ENCODE assay signal across 8 cellular contexts in the genomic region with DNA sequence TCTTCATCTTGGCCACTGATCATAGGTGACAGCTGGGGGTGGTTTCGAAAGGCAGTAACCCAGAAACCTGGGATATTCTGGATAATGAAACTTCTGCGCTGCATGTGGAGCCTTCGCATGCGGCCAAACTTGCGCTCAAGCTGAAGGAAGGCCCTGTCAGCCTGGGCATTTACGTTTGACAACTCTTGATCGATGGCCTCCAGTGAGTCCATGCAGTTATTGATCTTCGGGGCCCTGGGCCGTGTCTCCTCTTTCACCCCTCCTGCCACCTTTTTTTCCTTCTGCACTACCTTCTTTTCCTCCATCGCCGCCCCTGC. TPM values are rescaled to one million over a fixed set of nuclear protein-coding genes. Genes with fewer than 3 reads are reported as not detected.
DNase-seq lines count a peak whose midpoint lies in the region; ATAC-seq and TF ChIP-seq lines count a peak whose summit lies in the region.

No MANE protein-coding gene starts in this region.

- peaks cover 48% of the 10 kb centered on the region for H3K4me1 ChIP-seq in Karpas-422 (ENCODE audit: low read length)
- H3K4me1 ChIP-seq in endocrine pancreas (ENCODE audit: control insufficient read depth, insufficient read depth, low read length): peaks cover 38% of the 10 kb centered on the region

- POLR2A ChIA-PET in AG04449 (lab: Yijun Ruan, JAX): interaction anchor here (1.4 to 1.9 kb wide), 2 partner anchors 15 to 24 kb away, joined by 5 to 7 read pairs; no protein-coding TSS in a partner anchor

- no peak for TF ChIP-seq EP300 in neural cell (conservative IDR thresholded peaks at IDR 0.05; ENCODE audit: poor library complexity, severe bottlenecking)

- CTCF ChIA-PET in AG04449 (lab: Yijun Ruan, JAX): interaction anchor here (0.6 to 7.6 kb wide), 6 partner anchors 10 to 307 kb away, joined by 3 to 87 read pairs (median 10); no protein-coding TSS in a partner anchor

- peaks cover 3% of the 10 kb centered on the region for H3F3A ChIP-seq in neural cell (ENCODE audit: insufficient read depth, low read length, poor library complexity, severe bottlenecking)

- TF ChIP-seq CTCF in AG04449 (IDR thresholded peaks at IDR 0.05; ENCODE audit: insufficient read depth, low read length, missing control alignments): no peak
- TF ChIP-seq CTCF in neural cell (IDR thresholded peaks at IDR 0.05; ENCODE audit: poor library complexity, severe bottlenecking): no peak

- H3K4me1 Mint-ChIP-seq in activated naive CD8-positive, alpha-beta T cell treated with anti-CD3 and anti-CD28 coated beads, Interleukin-2, amount 50 U/mL, for 24 hours: peaks cover 20% of the 10 kb centered on the region

- no peak overlapping the region for H3K4me3 Mint-ChIP-seq in activated naive CD8-positive, alpha-beta T cell treated with anti-CD3 and anti-CD28 coated beads, Interleukin-2, amount 50 U/mL, for 24 hours

- no peak for ATAC-seq in activated naive CD8-positive, alpha-beta T cell treated with anti-CD3 and anti-CD28 coated beads, Interleukin-2, amount 50 U/mL, for 24 hours
- ATAC-seq in HG03432 (IDR thresholded peaks at IDR 0.05; ENCODE audit: unreplicated experiment): no peak

- no peak for TF ChIP-seq RAD21 in neural cell (conservative IDR thresholded peaks at IDR 0.05)

- H3K9ac ChIP-seq in Karpas-422 (ENCODE audit: low read length): peak overlapping the region; percentile 86
- H3K9ac ChIP-seq in endocrine pancreas (ENCODE audit: control insufficient read depth, insufficient read depth, low read length): peak overlapping the region; percentile 98
- H3K9ac ChIP-seq in neural cell (ENCODE audit: low read length): peak overlapping the region; percentile 100

- H3K9me3 Mint-ChIP-seq in activated naive CD8-positive, alpha-beta T cell treated with anti-CD3 and anti-CD28 coated beads, Interleukin-2, amount 50 U/mL, for 24 hours: no peaks in the 10 kb centered on the region

- H3K79me2 ChIP-seq in Karpas-422 (ENCODE audit: low read length): peaks cover 49% of the 10 kb centered on the region
- H3K79me2 ChIP-seq in neural cell (replicated peaks; ENCODE audit: insufficient read depth, low read length): peaks cover 72% of the 10 kb centered on the region

- H3K4me3 ChIP-seq in AG04449 (ENCODE audit: low read depth, low read length): peak overlapping the region; percentile 98
- H3K4me3 ChIP-seq in Karpas-422 (ENCODE audit: low read length): peak overlapping the region; percentile 87
- H3K4me3 ChIP-seq in endocrine pancreas (ENCODE audit: control insufficient read depth, insufficient read depth, low read length): peak overlapping the region; percentile 95
- H3K4me3 ChIP-seq in neural cell (ENCODE audit: low read length): peak overlapping the region; percentile 89

- H3K27ac Mint-ChIP-seq in activated naive CD8-positive, alpha-beta T cell treated with anti-CD3 and anti-CD28 coated beads, Interleukin-2, amount 50 U/mL, for 24 hours: no peak overlapping the region

- H3K27me3 Mint-ChIP-seq in activated naive CD8-positive, alpha-beta T cell treated with anti-CD3 and anti-CD28 coated beads, Interleukin-2, amount 50 U/mL, for 24 hours: no peaks in the 10 kb centered on the region

- H3K36me3 ChIP-seq in Karpas-422 (ENCODE audit: insufficient read depth, low read length) (no peaks in the 10 kb centered on the region), endocrine pancreas (ENCODE audit: control insufficient read depth, insufficient read depth, low read length) (no peaks in the 10 kb centered on the region), neural cell (ENCODE audit: insufficient read depth, low read length) (peaks cover 4% of the 10 kb centered on the region)

- H3K27ac ChIP-seq in Karpas-422 (ENCODE audit: low read length): no peak overlapping the region
- peak overlapping the region; percentile 99 for H3K27ac ChIP-seq in neural cell (ENCODE audit: low read length)

- H4K20me1 ChIP-seq in Karpas-422 (ENCODE audit: insufficient read depth, low read depth, low read length) (no peaks in the 10 kb centered on the region), neural cell (ENCODE audit: insufficient read depth) (peaks cover 13% of the 10 kb centered on the region)

- peak overlapping the region; percentile 91; the same call in 1 of the 2 replicates for H2AFZ ChIP-seq in Karpas-422 (ENCODE audit: low read length)
- peak overlapping the region; percentile 75 for H2AFZ ChIP-seq in neural cell (ENCODE audit: low read depth, low read length)

- DNase-seq in AG04449 (ENCODE audit: low read depth, low spot score): no peak
- no peak for DNase-seq in Karpas-422
- DNase-seq in activated naive CD8-positive, alpha-beta T cell treated with anti-CD3 and anti-CD28 coated beads, Interleukin-2, amount 50 U/mL, for 24 hours: no peak
- no peak for DNase-seq in effector CD8-positive, alpha-beta T cell (lab: John Stamatoyannopoulos, UW)
- DNase-seq in NCI-H526 (lab: John Stamatoyannopoulos, UW): no peak

- H3K9me3 ChIP-seq in Karpas-422 (ENCODE audit: low read length): no peaks in the 10 kb centered on the region
- H3K9me3 ChIP-seq in endocrine pancreas (ENCODE audit: control insufficient read depth, low read length): no peaks in the 10 kb centered on the region
- H3K9me3 ChIP-seq in neural cell (ENCODE audit: low read length): no peaks in the 10 kb centered on the region

- H3K4me2 ChIP-seq in Karpas-422 (ENCODE audit: low read depth, low read length, poor library complexity, severe bottlenecking): peak overlapping the region; percentile 85
- H3K4me2 ChIP-seq in neural cell (ENCODE audit: low read length): peak overlapping the region; percentile 99

- H3K27me3 ChIP-seq in Karpas-422 (ENCODE audit: low read length) (no peaks in the 10 kb centered on the region), endocrine pancreas (ENCODE audit: control insufficient read depth, insufficient read depth, low read length) (no peaks in the 10 kb centered on the region), neural cell (ENCODE audit: insufficient read depth, low read depth, low read length) (no peaks in the 10 kb centered on the region)

- H3K9me2 ChIP-seq in Karpas-422 (replicated peaks; ENCODE audit: insufficient read depth, low read length) (no peaks in the 10 kb centered on the region), neural cell (ENCODE audit: insufficient read depth, low read length) (no peaks in the 10 kb centered on the region)

- peaks cover 9% of the 10 kb centered on the region for H3K36me3 Mint-ChIP-seq in activated naive CD8-positive, alpha-beta T cell treated with anti-CD3 and anti-CD28 coated beads, Interleukin-2, amount 50 U/mL, for 24 hours (ENCODE audit: low read depth)

TF ChIP-seq in neural cell, 6 proteins besides CTCF, POLR2A, EP300 and RAD21:
- TF ChIP-seq, protein P1, sequence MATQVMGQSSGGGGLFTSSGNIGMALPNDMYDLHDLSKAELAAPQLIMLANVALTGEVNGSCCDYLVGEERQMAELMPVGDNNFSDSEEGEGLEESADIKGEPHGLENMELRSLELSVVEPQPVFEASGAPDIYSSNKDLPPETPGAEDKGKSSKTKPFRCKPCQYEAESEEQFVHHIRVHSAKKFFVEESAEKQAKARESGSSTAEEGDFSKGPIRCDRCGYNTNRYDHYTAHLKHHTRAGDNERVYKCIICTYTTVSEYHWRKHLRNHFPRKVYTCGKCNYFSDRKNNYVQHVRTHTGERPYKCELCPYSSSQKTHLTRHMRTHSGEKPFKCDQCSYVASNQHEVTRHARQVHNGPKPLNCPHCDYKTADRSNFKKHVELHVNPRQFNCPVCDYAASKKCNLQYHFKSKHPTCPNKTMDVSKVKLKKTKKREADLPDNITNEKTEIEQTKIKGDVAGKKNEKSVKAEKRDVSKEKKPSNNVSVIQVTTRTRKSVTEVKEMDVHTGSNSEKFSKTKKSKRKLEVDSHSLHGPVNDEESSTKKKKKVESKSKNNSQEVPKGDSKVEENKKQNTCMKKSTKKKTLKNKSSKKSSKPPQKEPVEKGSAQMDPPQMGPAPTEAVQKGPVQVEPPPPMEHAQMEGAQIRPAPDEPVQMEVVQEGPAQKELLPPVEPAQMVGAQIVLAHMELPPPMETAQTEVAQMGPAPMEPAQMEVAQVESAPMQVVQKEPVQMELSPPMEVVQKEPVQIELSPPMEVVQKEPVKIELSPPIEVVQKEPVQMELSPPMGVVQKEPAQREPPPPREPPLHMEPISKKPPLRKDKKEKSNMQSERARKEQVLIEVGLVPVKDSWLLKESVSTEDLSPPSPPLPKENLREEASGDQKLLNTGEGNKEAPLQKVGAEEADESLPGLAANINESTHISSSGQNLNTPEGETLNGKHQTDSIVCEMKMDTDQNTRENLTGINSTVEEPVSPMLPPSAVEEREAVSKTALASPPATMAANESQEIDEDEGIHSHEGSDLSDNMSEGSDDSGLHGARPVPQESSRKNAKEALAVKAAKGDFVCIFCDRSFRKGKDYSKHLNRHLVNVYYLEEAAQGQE (IDR thresholded peaks at IDR 0.05; ENCODE audit: borderline replicate concordance): no peak
- TF ChIP-seq MXI1 (conservative IDR thresholded peaks at IDR 0.05; ENCODE audit: poor library complexity, severe bottlenecking) (no peak), EZH2 (IDR thresholded peaks at IDR 0.05; ENCODE audit: borderline replicate concordance, insufficient read depth, low read length, poor library complexity, severe bottlenecking) (no peak), POLR2AphosphoS5 (IDR thresholded peaks at IDR 0.05) (no peak), TAF1 (IDR thresholded peaks at IDR 0.05; ENCODE audit: low read depth) (no peak), SMC3 (conservative IDR thresholded peaks at IDR 0.05; ENCODE audit: poor library complexity) (no peak)

RNA-seq across cellular contexts. Expression of a gene that starts 0.7 kb away (rescaled TPM):
- total RNA-seq in Karpas-422 (2014; rRNA removed; shearing (Covaris generic); ENCODE audit: low replicate concordance): 19.8 and 24.9 TPM in 2 replicates
- polyA plus RNA-seq in neural cell: 97.2 and 99.8 TPM in 2 replicates
- polyA minus RNA-seq in neural cell: 162 and 171 TPM in 2 replicates

RNA-seq across cellular contexts. Expression of a gene that starts 26.6 kb away (rescaled TPM):
- 38.8 and 46.0 TPM in 2 replicates for total RNA-seq in Karpas-422 (2014; rRNA removed; shearing (Covaris generic); ENCODE audit: low replicate concordance)
- 79.3 and 84.8 TPM in 2 replicates for polyA plus RNA-seq in neural cell
- 158 and 160 TPM in 2 replicates for polyA minus RNA-seq in neural cell
